23 cellular contexts compared by ENCODE assay signal in the genomic region with DNA sequence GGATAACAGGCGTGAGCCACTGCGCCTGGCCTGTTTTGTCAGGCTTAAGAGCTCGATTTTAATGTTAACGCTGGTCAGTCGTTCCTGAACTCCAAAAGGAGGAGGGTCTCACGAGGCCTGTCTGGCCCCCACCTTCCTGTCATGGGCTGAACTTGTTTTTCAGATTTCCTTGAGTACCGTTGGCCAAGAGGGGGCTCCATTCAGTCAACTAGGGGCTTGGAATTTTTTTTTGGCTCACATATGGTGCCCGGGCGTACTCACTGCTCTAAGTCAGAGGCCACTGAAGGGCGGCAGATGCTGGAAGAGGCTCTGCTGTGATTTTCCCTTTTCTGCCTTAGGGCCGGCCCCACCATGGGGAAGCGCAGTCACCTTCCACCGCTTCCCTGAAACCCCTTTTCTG. TPM values are rescaled to one million over a fixed set of nuclear protein-coding genes. Genes with fewer than 3 reads are reported as not detected.
DNase-seq lines count a peak whose midpoint lies in the region; ATAC-seq and TF ChIP-seq lines count a peak whose summit lies in the region.
"Had no signal": no experiment of that assay in that cellular context is flagged by ENCODE, and none has a peak within 500 bp of the region (broad histone marks: within the 10 kb centered on the region; RNA-seq: fewer than 3 reads in every experiment).

No MANE protein-coding gene starts in this region.

- H3K9ac ChIP-seq in mesenchymal stem cell (ENCODE audit: low read length), result no peak overlapping the region

- peaks cover 26% of the 10 kb centered on the region for H3K4me1 Mint-ChIP-seq in WTC11

- ATAC-seq in right cardiac atrium (no peak), WTC11 (peak; percentile 30), foreskin keratinocyte (no peak), GM18861 (IDR thresholded peaks at IDR 0.05; ENCODE audit: unreplicated experiment) (no peak)

- no peak overlapping the region for H2AFZ ChIP-seq in mesenchymal stem cell (ENCODE audit: low read depth, low read length)

- no peaks in the 10 kb centered on the region for H3K79me1 ChIP-seq in mesenchymal stem cell (replicated peaks; ENCODE audit: low read length, poor library complexity, severe bottlenecking)

- H3K14ac ChIP-seq in mesenchymal stem cell (ENCODE audit: low read length in 2 of 2), result no peak overlapping the region

- H2BK5ac ChIP-seq in mesenchymal stem cell (ENCODE audit: low read depth, low read length, poor library complexity, severe bottlenecking), result no peak overlapping the region

- H2BK15ac ChIP-seq in mesenchymal stem cell (ENCODE audit: low read depth, poor library complexity, severe bottlenecking), result peak overlapping the region; percentile 71

- H3K9me3 ChIP-seq in right cardiac atrium (ENCODE audit: control insufficient read depth, low read length) (no peaks in the 10 kb centered on the region), mesenchymal stem cell (ENCODE audit: control insufficient read depth, low read length) (no peaks in the 10 kb centered on the region)
- H3K9me3 ChIP-seq: BE2C had no signal

- H2BK12ac ChIP-seq in mesenchymal stem cell (ENCODE audit: low read length in 2 of 2), result no peak overlapping the region

- H4K91ac ChIP-seq in mesenchymal stem cell (ENCODE audit: low read length), result no peak overlapping the region

- TF ChIP-seq CTCF in WTC11 (IDR thresholded peaks at IDR 0.05) (no peak), foreskin keratinocyte (conservative IDR thresholded peaks at IDR 0.05) (no peak)

- peak overlapping the region; percentile 35; the same call in 1 of the 2 replicates for H3K4me3 Mint-ChIP-seq in WTC11
- H3K4me3 Mint-ChIP-seq: CD4-positive, alpha-beta memory T cell; HFFc6 had no signal

- H4K8ac ChIP-seq in mesenchymal stem cell (ENCODE audit: low read length), result no peak overlapping the region

- POLR2A ChIA-PET in WTC11 (lab: Charles Lee), result no interaction called here

- H3K4me2 ChIP-seq in mesenchymal stem cell (ENCODE audit: low read length, poor library complexity, severe bottlenecking), result no peak overlapping the region

- no peaks in the 10 kb centered on the region for H3K36me3 ChIP-seq in mesenchymal stem cell (ENCODE audit: control insufficient read depth in 1 of 2, insufficient read depth in 2 of 2, low read depth in 1 of 2, low read length in 2 of 2)
- H3K36me3 ChIP-seq: BE2C had no signal

- H2BK120ac ChIP-seq in mesenchymal stem cell (ENCODE audit: low read depth, low read length), result no peak overlapping the region

- H3K4me3 ChIP-seq in right cardiac atrium (ENCODE audit: low read length), result no peak overlapping the region
- H3K4me3 ChIP-seq in mesenchymal stem cell (ENCODE audit: insufficient read depth in 1 of 2, low read depth in 1 of 2, low read length in 2 of 2), result no peak overlapping the region

- H3K4me1 ChIP-seq in right cardiac atrium (ENCODE audit: control insufficient read depth, insufficient read depth, low read length) (no peaks in the 10 kb centered on the region), mesenchymal stem cell (ENCODE audit: control insufficient read depth, insufficient read depth, low read depth, low read length) (peaks cover 57% of the 10 kb centered on the region), foreskin keratinocyte (no peaks in the 10 kb centered on the region)

- H3K4ac ChIP-seq in mesenchymal stem cell (ENCODE audit: low read depth in 1 of 2, low read length in 2 of 2), result no peak overlapping the region

- H3K36me3 Mint-ChIP-seq in WTC11, result no peaks in the 10 kb centered on the region
- H3K36me3 Mint-ChIP-seq: CD4-positive, alpha-beta memory T cell had no signal

- no peak overlapping the region; the same call in 1 of the 2 replicates for H3K27ac Mint-ChIP-seq in WTC11
- H3K27ac Mint-ChIP-seq: CD4-positive, alpha-beta memory T cell; HFFc6 had no signal

- no peaks in the 10 kb centered on the region for H3K9me3 Mint-ChIP-seq in WTC11
- H3K9me3 Mint-ChIP-seq: CD4-positive, alpha-beta memory T cell; HFFc6 had no signal

- H3K18ac ChIP-seq in mesenchymal stem cell (ENCODE audit: low read depth in 1 of 2, low read length in 2 of 2), result no peak overlapping the region

- H3K27ac ChIP-seq in right cardiac atrium (ENCODE audit: low read length), result no peak overlapping the region
- H3K27ac ChIP-seq in mesenchymal stem cell (ENCODE audit: low read length, poor library complexity, severe bottlenecking), result no peak overlapping the region
- no peak overlapping the region for H3K27ac ChIP-seq in foreskin keratinocyte

- DNase-seq in right cardiac atrium, result peak in 2 of 3 donors; percentile 1 to 10
- DNase-seq in cardiac septum (ENCODE audit: low spot score), result no peak
- no peak for DNase-seq in WTC11 (ENCODE audit: low spot score)
- no peak for DNase-seq in mesenchymal stem cell
- DNase-seq in epidermal melanocyte (ENCODE audit: insufficient read length, low spot score), result no peak
- DNase-seq in foreskin keratinocyte, result no peak
- DNase-seq: BE2C; DMS53; EL; HFFc6; IMR-90; NCI-H1417; NCI-H2029; NCI-H446; NCI-H526 treated with DMSO at 0.1 percent for 48 hours; NK-92 treated with Interleukin-12 subunit alpha and Interleukin-12 subunit beta, amount 100 ng/mL, for 24 hours; Right ventricle myocardium superior had no signal

- H3K27me3 ChIP-seq in right cardiac atrium (ENCODE audit: control insufficient read depth, insufficient read depth) (no peaks in the 10 kb centered on the region), mesenchymal stem cell (ENCODE audit: control insufficient read depth in 1 of 2, insufficient read depth in 1 of 2, low read length in 2 of 2) (peaks cover 0 to 17% of the 10 kb centered on the region in 2 experiments), foreskin keratinocyte (peaks cover 35% of the 10 kb centered on the region)
- H3K27me3 ChIP-seq: BE2C had no signal

- WGBS in right cardiac atrium, result 57% methylated on average over 13 of the region's 13 CpGs
- 74% methylated on average over 13 of the region's 13 CpGs for WGBS in mesenchymal stem cell

- CTCF ChIA-PET in WTC11 (lab: Charles Lee), result interaction anchor here (0.6 to 1.0 kb wide), 5 partner anchors 18 to 150 kb away, joined by 3 to 5 read pairs (median 5); no protein-coding TSS in a partner anchor

- peak overlapping the region; percentile 97 for H2AK5ac ChIP-seq in mesenchymal stem cell (ENCODE audit: low read length, severe bottlenecking)

- intact Hi-C loops in right cardiac atrium (cut with DNase I), result no loop called here
- intact Hi-C loops in cardiac septum (cut with DNase I), result no loop called here

- H3K23ac ChIP-seq in mesenchymal stem cell (ENCODE audit: low read length in 2 of 2), result no peak overlapping the region

- peaks cover 11% of the 10 kb centered on the region for H3K27me3 Mint-ChIP-seq in WTC11 (ENCODE audit: low read depth)

TF ChIP-seq in WTC11, 78 proteins besides CTCF, POLR2A, EP300 and RAD21 (continues in another document):
- no peak for TF ChIP-seq ZNF219 (CRISPR knock-in tag; IDR thresholded peaks at IDR 0.05; ENCODE audit: borderline replicate concordance)
- no peak for TF ChIP-seq ELF4 (CRISPR knock-in tag; IDR thresholded peaks at IDR 0.05; ENCODE audit: low read depth)
- no peak for TF ChIP-seq USF1 (CRISPR knock-in tag; IDR thresholded peaks at IDR 0.05)

RNA-seq across cellular contexts. Expression of gene BIRC7, which starts 6.9 kb away (rescaled TPM):
- total RNA-seq in right cardiac atrium (not detected), cardiac septum (1.1 TPM), WTC11 (2021) (0.17 to 0.23 TPM in 2 of 3 replicates, not detected in the other), foreskin keratinocyte (not detected in 2 replicates)
- polyA plus RNA-seq in right cardiac atrium (not detected), foreskin keratinocyte (not detected in 2 replicates)
- 1.6 TPM for polyA plus RNA-seq in mesenchymal stem cell (2013, experiment 1 of 2)
- polyA plus RNA-seq in mesenchymal stem cell (2013, experiment 2 of 2), result 1.5 TPM
- total RNA-seq: A172; CD4-positive, alpha-beta memory T cell; HFFc6; IMR-90; M059J had no signal
- polyA plus RNA-seq: CD4-positive, alpha-beta memory T cell; IMR-90 had no signal

RNA-seq across cellular contexts. Expression of gene YTHDF1, which starts 12.9 kb away (rescaled TPM):
- 10 to 100 TPM; 23.0 to 27.6 (median 25.2) TPM for total RNA-seq in right cardiac atrium
- polyA plus RNA-seq in right cardiac atrium, result 15.3 TPM
- total RNA-seq in cardiac septum, result 23.1 TPM
- 50.2 to 61.3 TPM (median 51.3 TPM) in 3 replicates for total RNA-seq in WTC11 (2021)
- 32.3 TPM for polyA plus RNA-seq in mesenchymal stem cell (2013, experiment 1 of 2)
- 32.4 TPM for polyA plus RNA-seq in mesenchymal stem cell (2013, experiment 2 of 2)
- total RNA-seq in foreskin keratinocyte, result 36.2 and 36.4 TPM in 2 replicates
- 21.8 and 23.1 TPM in 2 replicates for polyA plus RNA-seq in foreskin keratinocyte

RNA-seq across cellular contexts. Expression of gene NKAIN4, which starts 25.5 kb away (rescaled TPM):
- not detected for total RNA-seq in right cardiac atrium
- polyA plus RNA-seq in right cardiac atrium, result not detected
- total RNA-seq in cardiac septum, result not detected
- 7.2 to 11.0 TPM (median 9.6 TPM) in 3 replicates for total RNA-seq in WTC11 (2021)
- 0.10 TPM for polyA plus RNA-seq in mesenchymal stem cell (2013, experiment 1 of 2)
- not detected for polyA plus RNA-seq in mesenchymal stem cell (2013, experiment 2 of 2)
- total RNA-seq in foreskin keratinocyte, result 0.11 and 0.20 TPM in 2 replicates
- polyA plus RNA-seq in foreskin keratinocyte, result 0.27 and 0.29 TPM in 2 replicates
- total RNA-seq: A172; CD4-positive, alpha-beta memory T cell; HFFc6; HT-29; IMR-90; M059J; OCI-LY7; Right ventricle myocardium superior had no signal
- polyA plus RNA-seq: CD4-positive, alpha-beta memory T cell; IMR-90 had no signal

RNA-seq across cellular contexts. Expression of gene ARFGAP1, which starts 43.8 kb away (rescaled TPM):
- 10 to 100 TPM; 39.5 to 50.7 (median 41.7) TPM for total RNA-seq in right cardiac atrium
- 36.9 TPM for polyA plus RNA-seq in right cardiac atrium
- 49.5 TPM for total RNA-seq in cardiac septum
- total RNA-seq in WTC11 (2021), result 115 to 207 TPM (median 121 TPM) in 3 replicates
- polyA plus RNA-seq in mesenchymal stem cell (2013, experiment 1 of 2), result 62.8 TPM
- polyA plus RNA-seq in mesenchymal stem cell (2013, experiment 2 of 2), result 60.5 TPM
- 52.2 and 64.0 TPM in 2 replicates for total RNA-seq in foreskin keratinocyte
- polyA plus RNA-seq in foreskin keratinocyte, result 41.0 and 50.3 TPM in 2 replicates

Comparison
In these comparisons a context has a peak if more than half of its experiments do, and no peak if none do; other contexts are left out.
1. DNase-seq: peak in right cardiac atrium (2 of 3); none in cardiac septum (single experiment), WTC11 (single experiment), mesenchymal stem cell (single experiment), epidermal melanocyte (single experiment) and foreskin keratinocyte (0 of 2).